In genomic region chr11:96114178-96115070, GRCh38 we compare ENCODE assay signal across 8 cellular contexts.
DNase-seq lines count a peak whose midpoint lies in the region; ATAC-seq, FAIRE-seq and TF ChIP-seq lines count a peak whose summit lies in the region.
"Had no signal": no experiment of that assay in that cellular context is flagged by ENCODE, and none has a peak within 500 bp of the region (broad histone marks: within the 10 kb centered on the region; RNA-seq: fewer than 3 reads in every experiment).

No MANE protein-coding gene starts in this region.

- CTCF ChIA-PET in GM12878 (lab: Yijun Ruan, JAX) = interaction anchor here (0.6 to 1.9 kb wide), 7 partner anchors 41 to 1512 kb away, joined by 3 to 10 read pairs (median 3); partner anchors contain the start of gene MAML2

- no peak overlapping the region for H3K23ac ChIP-seq in trophoblast cell (ENCODE audit: low read length)

- H3K4ac ChIP-seq in trophoblast cell (ENCODE audit: low read depth, low read length) = no peak overlapping the region

- peak overlapping the region; percentile 16 for H3K14ac ChIP-seq in trophoblast cell (ENCODE audit: low read length)

- no peak for TF ChIP-seq POLR2A in GM12878 (IDR thresholded peaks at IDR 0.05; ENCODE audit: low read depth, low read length)

- H4K20me1 ChIP-seq in GM23248 (ENCODE audit: insufficient read depth) = no peaks in the 10 kb centered on the region
- no peaks in the 10 kb centered on the region for H4K20me1 ChIP-seq in GM12878 (ENCODE audit: control insufficient read depth, insufficient read depth)

- TF ChIP-seq RAD21 in GM12878 (IDR thresholded peaks at IDR 0.05; ENCODE audit: insufficient read depth, low read depth, low read length) = no peak

- FAIRE-seq in GM12878 (lab: Jason Lieb, UNC) = no peak

- H3K9ac ChIP-seq in GM23248 (0 out of 2 replicates have a peak overlapping the region, but pooled peaks have one; percentile 67), GM12878 (ENCODE audit: control insufficient read depth, insufficient read depth, low read length) (no peak overlapping the region), trophoblast cell (ENCODE audit: low read length) (no peak overlapping the region)

- H3K79me1 ChIP-seq in trophoblast cell (ENCODE audit: low read length) = peaks cover 7% of the 10 kb centered on the region

- H2BK12ac ChIP-seq in trophoblast cell (ENCODE audit: low read length) = peak overlapping the region; percentile 51

- no peaks in the 10 kb centered on the region for H3K9me3 ChIP-seq in GM23248 (ENCODE audit: low read depth)
- H3K9me3 ChIP-seq in GM12878 (replicated peaks; ENCODE audit: control insufficient read depth, insufficient read depth, low read length) = no peaks in the 10 kb centered on the region
- H3K9me3 ChIP-seq in trophoblast cell (ENCODE audit: insufficient read depth, low read depth, low read length) = no peaks in the 10 kb centered on the region

- H3K27ac ChIP-seq in GM23248 (peak overlapping the region; percentile 79), GM12878 (ENCODE audit: control insufficient read depth, insufficient read depth) (peak overlapping the region; percentile 64), trophoblast cell (ENCODE audit: low read depth, low read length) (no peak overlapping the region)

- no peak overlapping the region for H4K91ac ChIP-seq in trophoblast cell (ENCODE audit: low read depth, low read length)

- ATAC-seq in GM12878 (peak; percentile 29), HG03469 (IDR thresholded peaks at IDR 0.05; ENCODE audit: unreplicated experiment) (no peak), GM21528 (IDR thresholded peaks at IDR 0.05; ENCODE audit: low FRiP score, unreplicated experiment) (no peak)
- ATAC-seq: esophagus mucosa had no signal

- intact Hi-C loops in GM12878 (cut with micrococcal nuclease; ENCODE audit: unreplicated experiment) = no loop called here

- no peak overlapping the region for H4K12ac ChIP-seq in trophoblast cell (ENCODE audit: low read depth, low read length)

- H3K4me2 ChIP-seq in GM23248 (ENCODE audit: unreplicated experiment) = no peak overlapping the region
- H3K4me2 ChIP-seq in GM12878 (ENCODE audit: control insufficient read depth, insufficient read depth) = peak overlapping the region; percentile 24
- no peak overlapping the region for H3K4me2 ChIP-seq in trophoblast cell (ENCODE audit: low read length)

- H2AFZ ChIP-seq in GM23248 (no peak overlapping the region), GM12878 (ENCODE audit: control insufficient read depth, low read depth, low read length) (no peak overlapping the region), trophoblast cell (ENCODE audit: insufficient read depth, low read length, poor library complexity) (no peak overlapping the region)

- H2AK5ac ChIP-seq in trophoblast cell (ENCODE audit: low read length) = peak overlapping the region; percentile 24

- H3K18ac ChIP-seq in trophoblast cell (ENCODE audit: low read length) = peak overlapping the region; percentile 55

- H2BK5ac ChIP-seq in trophoblast cell (ENCODE audit: low read depth, low read length, poor library complexity) = peak overlapping the region; percentile 29

- POLR2A ChIA-PET in GM12878 (lab: Charles Lee) = interaction anchor here (0.6 to 0.7 kb wide), 2 partner anchors 30 to 229 kb away, joined by 3 read pairs; no protein-coding TSS in a partner anchor

- TF ChIP-seq CTCF in GM12865 (IDR thresholded peaks at IDR 0.05; ENCODE audit: insufficient read depth, low read depth, low read length, missing control alignments) = no peak
- no peak for TF ChIP-seq CTCF in GM12878 (IDR thresholded peaks at IDR 0.05 in 2 of 3, conservative IDR thresholded peaks at IDR 0.05 in 1 of 3; ENCODE audit: control insufficient read depth in 2 of 3, extremely low read depth in 1 of 3, insufficient read depth in 1 of 3, low read depth in 3 of 3, low read length in 3 of 3)

- in situ Hi-C loops in GM23248 (cut with MboI) = no loop called here
- in situ Hi-C loops in GM12878 (cut with MboI) = no loop called here

- 62% methylated on average over 5 of the region's 5 CpGs for WGBS in GM23248 (ENCODE audit: low coverage in 1 of 2, low lambda C conversion rate in 2 of 2, missing lambda C conversion rate in 2 of 2), 2 experiments
- 78% methylated on average over 5 of the region's 5 CpGs for WGBS in GM12878 (ENCODE audit: insufficient coverage, insufficient replicate concordance, low lambda C conversion rate, missing lambda C conversion rate)
- WGBS in trophoblast cell (ENCODE audit: extremely low coverage, insufficient coverage, insufficient read length) = no CpG with 5 or more reads among the region's 5 CpGs

- peak overlapping the region; percentile 14 for H2BK120ac ChIP-seq in trophoblast cell (ENCODE audit: insufficient read depth, low read length, poor library complexity)

- H4K8ac ChIP-seq in trophoblast cell (ENCODE audit: low read depth, low read length) = peak overlapping the region; percentile 39

- peaks cover 89% of the 10 kb centered on the region for H3K79me2 ChIP-seq in GM23248 (ENCODE audit: insufficient read depth)
- no peaks in the 10 kb centered on the region; the same call in none of the 2 replicates for H3K79me2 ChIP-seq in GM12878 (ENCODE audit: control insufficient read depth, insufficient read depth, low read length)
- peaks cover 1% of the 10 kb centered on the region for H3K79me2 ChIP-seq in trophoblast cell (ENCODE audit: control insufficient read depth, insufficient read depth, low read length, poor library complexity)

- TF ChIP-seq EP300 in GM12878 (IDR thresholded peaks at IDR 0.05; ENCODE audit: borderline replicate concordance in 1 of 2, control insufficient read depth in 1 of 2, low read depth in 2 of 2, low read length in 2 of 2) = no peak

- RAD21 ChIA-PET in GM12878 (lab: Charles Lee; ENCODE audit: unreplicated experiment) = interaction anchor here (0.5 to 1.8 kb wide), 5 partner anchors 39 to 229 kb away, joined by 3 to 12 read pairs (median 5); partner anchors contain the start of gene MAML2

- H3K4me1 ChIP-seq in GM23248 (ENCODE audit: insufficient read depth) (peaks cover 37% of the 10 kb centered on the region), GM12878 (ENCODE audit: control insufficient read depth, insufficient read depth, low read length) (peaks cover 32% of the 10 kb centered on the region), trophoblast cell (ENCODE audit: control insufficient read depth in 1 of 2, insufficient read depth in 2 of 2, low read length in 2 of 2) (peaks cover 0 to 18% of the 10 kb centered on the region in 2 experiments)

- no peaks in the 10 kb centered on the region for H3K9me2 ChIP-seq in GM23248 (ENCODE audit: insufficient read depth)

- no TSS peak for BruUV-seq in GM12878 (replicated peaks; lab: Mats Ljungman, UMichigan)

- peak; percentile 41 for DNase-seq in GM12865 (ENCODE audit: low read depth)
- no peak for DNase-seq in GM23248
- DNase-seq in GM12878 (ENCODE audit: low read depth, low spot score) = no peak
- no peak for DNase-seq in trophoblast cell
- no peak for DNase-seq in T1000 (lab: John Stamatoyannopoulos, UW)

- H3K36me3 ChIP-seq in GM23248 (ENCODE audit: low read depth) (no peaks in the 10 kb centered on the region), GM12878 (ENCODE audit: control insufficient read depth in 2 of 2, insufficient read depth in 2 of 2, low read length in 1 of 2) (peaks cover 0 to 7% of the 10 kb centered on the region in 2 experiments; a peak in 1 of 4 replicates), trophoblast cell (ENCODE audit: control insufficient read depth in 1 of 2, insufficient read depth in 2 of 2, low read length in 2 of 2) (peaks cover 0 to 2% of the 10 kb centered on the region in 2 experiments)

- H3K4me3 ChIP-seq in GM12865 (ENCODE audit: low read depth, low read length) (no peak overlapping the region), GM23248 (no peak overlapping the region), GM12878 (0 out of 2 replicates have a peak overlapping the region, but pooled peaks have one; percentile 11), trophoblast cell (ENCODE audit: low read depth, low read length) (no peak overlapping the region)

- no peaks in the 10 kb centered on the region for H3K27me3 ChIP-seq in GM23248 (replicated peaks; ENCODE audit: insufficient read depth)
- no peaks in the 10 kb centered on the region for H3K27me3 ChIP-seq in GM12878 (replicated peaks in 1 of 2; ENCODE audit: control insufficient read depth in 2 of 2, insufficient read depth in 2 of 2, low read length in 1 of 2)
- no peaks in the 10 kb centered on the region for H3K27me3 ChIP-seq in trophoblast cell (ENCODE audit: insufficient read depth, low read length)

- SMC1A ChIA-PET in GM12878 (lab: Charles Lee; ENCODE audit: uncharacterized antibody, unreplicated experiment) = interaction anchor here (0.6 to 5.7 kb wide), 14 partner anchors 13 to 1049 kb away, joined by 3 to 33 read pairs (median 4); partner anchors contain the start of gene MAML2

- peaks cover 52% of the 10 kb centered on the region for H3F3A ChIP-seq in GM23248 (ENCODE audit: insufficient read depth)

TF ChIP-seq in GM12878, 131 proteins besides CTCF, POLR2A, EP300 and RAD21:
- TF ChIP-seq FOXM1 (IDR thresholded peaks at IDR 0.05; ENCODE audit: low read depth, low read length) (0 out of 2 replicates have a peak, but pooled peaks have one; percentile 18), MEF2A (IDR thresholded peaks at IDR 0.05; ENCODE audit: insufficient read depth, low read depth, low read length) (0 out of 2 replicates have a peak, but pooled peaks have one; percentile 31), ATF2 (IDR thresholded peaks at IDR 0.05; ENCODE audit: low read length) (0 out of 2 replicates have a peak, but pooled peaks have one; percentile 51), IKZF1 (conservative IDR thresholded peaks at IDR 0.05) (peak; percentile 22; the same call in 1 of the 2 replicates), SMARCA5 (IDR thresholded peaks at IDR 0.05) (no peak), PAX5 (IDR thresholded peaks at IDR 0.05; ENCODE audit: borderline replicate concordance, low read depth, low read length) (no peak), IKZF2 (IDR thresholded peaks at IDR 0.05) (0 out of 4 replicates have a peak, but pooled peaks of 1 of the 2 experiments have one; percentile 17), RUNX3 (IDR thresholded peaks at IDR 0.05; ENCODE audit: low read length) (peak; percentile 11; the same call in 1 of the 2 replicates), EED (IDR thresholded peaks at IDR 0.05; ENCODE audit: low read depth) (peak; percentile 52)
